1 cellular context compared by ENCODE assay signal in the genomic region with DNA sequence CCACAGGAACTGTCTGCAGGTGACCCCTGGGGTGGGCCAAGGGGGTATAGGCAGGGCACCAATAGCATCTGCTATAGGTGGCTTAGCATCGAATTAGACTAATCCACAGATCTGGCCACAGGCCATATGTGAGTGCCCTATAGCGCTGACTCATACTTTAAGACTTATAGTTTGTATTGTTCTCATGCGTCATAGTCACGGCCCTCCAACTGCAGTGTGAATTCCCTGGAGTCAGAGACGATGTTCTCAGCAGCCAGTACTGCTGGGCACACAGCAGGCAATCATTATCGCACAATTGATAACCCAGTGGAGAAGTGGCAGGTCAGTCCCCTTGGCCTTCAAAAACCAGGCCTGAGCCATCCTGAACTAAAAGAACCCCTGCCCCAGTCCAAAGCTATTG.
A peak's percentile ranks its signal among the peaks of the same experiment; 100 is the strongest.
TF ChIP-seq lines count a peak whose summit lies in the region.

No MANE protein-coding gene starts in this region.

TF ChIP-seq in K562, 482 proteins besides CTCF, POLR2A, EP300 and RAD21:
- TF ChIP-seq, protein P1, sequence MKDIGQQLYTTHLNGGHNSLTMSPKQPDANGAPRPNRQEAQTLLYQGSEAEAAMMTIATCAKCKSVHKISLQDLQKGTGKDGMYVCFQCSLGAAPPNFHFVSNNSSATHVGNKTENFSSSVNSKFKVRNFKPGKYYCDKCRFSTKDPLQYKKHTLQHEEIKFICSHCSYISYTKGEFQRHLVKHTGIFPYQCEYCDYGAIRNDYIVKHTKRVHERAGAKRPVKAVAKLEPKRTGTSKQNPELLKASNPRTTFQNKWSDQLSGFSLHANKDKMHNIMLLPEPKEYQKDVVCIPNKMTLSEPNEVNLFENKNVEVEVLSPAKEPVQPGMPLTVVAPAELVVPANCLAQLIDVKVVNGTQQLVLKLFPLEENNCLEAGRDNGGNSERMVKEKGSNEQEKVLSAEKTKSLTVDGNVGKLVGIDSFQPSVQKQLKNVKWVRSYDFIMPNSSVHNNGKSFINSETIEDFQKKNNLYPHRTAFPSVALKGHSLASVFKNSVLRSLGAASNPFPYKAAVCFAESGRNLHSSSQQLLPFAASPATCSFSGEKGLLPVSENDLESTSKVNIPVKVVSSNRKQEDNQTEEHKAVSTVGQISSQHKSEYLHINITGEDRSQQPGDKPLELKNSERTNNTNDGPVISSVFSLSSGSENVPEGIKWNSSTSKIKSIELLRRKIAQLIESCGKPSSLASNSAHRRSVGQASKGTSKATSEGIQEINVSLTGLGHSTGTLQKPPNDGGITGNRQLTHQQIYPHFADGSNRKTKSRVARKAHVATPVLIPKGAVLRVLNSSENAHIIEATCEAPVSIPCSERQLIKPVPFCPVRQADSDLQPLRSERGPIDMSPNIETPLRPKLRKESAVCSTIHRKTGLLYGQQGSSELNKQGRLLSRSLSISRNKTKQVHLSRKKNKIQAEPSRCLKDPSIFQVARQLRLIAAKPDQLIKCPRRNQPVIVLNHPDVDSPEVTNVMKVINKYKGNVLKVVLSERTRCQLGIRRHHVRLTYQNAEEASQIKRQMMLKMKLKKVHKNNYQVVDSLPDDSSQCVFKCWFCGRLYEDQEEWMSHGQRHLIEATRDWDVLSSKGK (CRISPR knock-in tag; IDR thresholded peaks at IDR 0.05) = no peak
- TF ChIP-seq ZNF316 (IDR thresholded peaks at IDR 0.05) (0 out of 2 replicates have a peak, but pooled peaks have one; percentile 17), C11orf30 (IDR thresholded peaks at IDR 0.05; ENCODE audit: low read depth) (0 out of 2 replicates have a peak, but pooled peaks have one; percentile 16)
